ENCODE assay signal across 26 cellular contexts in the genomic region with DNA sequence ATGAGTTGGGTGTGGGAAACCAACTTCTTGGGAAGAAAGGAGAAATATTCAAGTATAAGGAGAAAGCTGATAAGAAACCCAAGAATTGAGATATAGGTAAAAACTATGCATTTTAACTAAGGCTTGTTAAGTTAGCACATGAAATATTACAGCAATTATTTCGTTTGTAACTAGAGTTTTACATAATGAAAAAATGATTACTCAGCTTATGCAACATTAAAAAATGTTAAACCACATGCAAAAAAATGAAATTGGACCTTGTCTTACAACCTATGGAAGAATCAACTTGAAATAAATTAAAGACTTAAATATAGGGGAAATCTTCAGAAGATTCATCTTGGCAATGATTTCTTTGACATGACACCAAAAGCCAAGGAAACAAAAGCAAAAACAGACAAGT.
"Had no signal": no experiment of that assay in that cellular context is flagged by ENCODE, and none has a peak within 500 bp of the region (broad histone marks: within the 10 kb centered on the region; RNA-seq: fewer than 3 reads in every experiment).

No MANE protein-coding gene starts in this region.

- ATAC-seq: stimulated activated effector memory CD8-positive, alpha-beta T cell treated with anti-CD3 and anti-CD28 coated beads, Interleukin-12 subunit alpha, Interleukin-12 subunit beta, amount 100 ng/mL, for 72 hours; stimulated activated memory B cell treated with anti-CD40 and anti-IgM and Interleukin-4, amounts not matched to agents 10 μg/mL and 1 μg/mL and 100 μg/mL, for 72 hours; stimulated activated naive B cell treated with anti-CD40 and anti-IgM and Interleukin-4, amounts not matched to agents 10 μg/mL and 1 μg/mL and 100 μg/mL, for 72 hours; stimulated activated naive CD8-positive, alpha-beta T cell treated with anti-CD3 and anti-CD28 coated beads, Interleukin-15, amount 100 ng/mL, for 72 hours; stimulated activated naive CD8-positive, alpha-beta T cell treated with anti-CD3 and anti-CD28 coated beads, Interleukin-15, Interleukin-2, amounts not matched to agents 100 U/mL and 50 U/mL, for 24 hours; upper lobe of right lung had no signal

- H3K9me3 ChIP-seq: stomach, suprapubic skin, testis, thoracic aorta, thyroid gland, tibial artery, tibial nerve, transverse colon, upper lobe of left lung, upper lobe of right lung, uterus, vagina had no signal

- FAIRE-seq: urothelium cell line had no signal

- DNase-seq: stimulated activated CD4-positive, alpha-beta T cell treated with anti-CD3 and anti-CD28 coated beads, Interleukin-2, amount 100 ng/mL, for 48 hours; stimulated activated CD4-positive, alpha-beta T cell treated with anti-CD3 and anti-CD28 coated beads, Interleukin-4, amount 100 ng/mL, for 1 hour; stimulated activated CD4-positive, alpha-beta T cell treated with anti-CD3 and anti-CD28 coated beads, Interleukin-4, amount 100 ng/mL, for 24 hours; stimulated activated CD4-positive, alpha-beta T cell treated with anti-CD3 and anti-CD28 coated beads, Interleukin-4, amount 100 ng/mL, for 4 hours; stimulated activated CD8-positive, alpha-beta memory T cell treated with anti-CD3 and anti-CD28 coated beads, Interleukin-4, amount 100 ng/mL, for 48 hours; stimulated activated naive B cell treated with anti-CD40 and anti-IgM and Interleukin-4, amounts not matched to agents 10 μg/mL and 1 μg/mL and 100 μg/mL, for 72 hours; stimulated activated naive CD4-positive, alpha-beta T cell; stimulated activated naive CD4-positive, alpha-beta T cell treated with Interleukin-2 at 50 U/mL for 16 hours; stimulated activated naive CD8-positive, alpha-beta T cell treated with anti-CD3 and anti-CD28 coated beads, Interleukin-15, amount 100 ng/mL, for 72 hours; stimulated activated naive CD8-positive, alpha-beta T cell treated with anti-CD3 and anti-CD28 coated beads, Interleukin-15, Interleukin-2, amounts not matched to agents 100 U/mL and 50 U/mL, for 24 hours; stomach; substantia nigra; testis; thyroid gland; tibial artery; transverse colon; upper lobe of left lung; upper lobe of right lung; uterus had no signal

- H3K36me3 ChIP-seq: stomach, suprapubic skin, thoracic aorta, thyroid gland, tibial artery, tibial nerve, transverse colon, upper lobe of left lung, upper lobe of right lung, uterus, vagina had no signal

- H3K27me3 ChIP-seq: stomach, testis, thyroid gland, tibial artery, tibial nerve, transverse colon, upper lobe of left lung, upper lobe of right lung, uterus, vagina had no signal

- H3K4me3 ChIP-seq: stomach, suprapubic skin, testis, thoracic aorta, thyroid gland, tibial artery, tibial nerve, transverse colon, upper lobe of left lung, upper lobe of right lung, uterus, vagina had no signal

- H3K4me1 ChIP-seq: suprapubic skin, testis, tibial artery, tibial nerve, transverse colon, upper lobe of left lung, uterus, vagina had no signal

- H3K27ac ChIP-seq: stomach, suprapubic skin, testis, thoracic aorta, thyroid gland, tibial artery, tibial nerve, transverse colon, upper lobe of left lung, upper lobe of right lung, uterus, vagina had no signal
